ENCODE assay signal across 20 cellular contexts in the genomic region with DNA sequence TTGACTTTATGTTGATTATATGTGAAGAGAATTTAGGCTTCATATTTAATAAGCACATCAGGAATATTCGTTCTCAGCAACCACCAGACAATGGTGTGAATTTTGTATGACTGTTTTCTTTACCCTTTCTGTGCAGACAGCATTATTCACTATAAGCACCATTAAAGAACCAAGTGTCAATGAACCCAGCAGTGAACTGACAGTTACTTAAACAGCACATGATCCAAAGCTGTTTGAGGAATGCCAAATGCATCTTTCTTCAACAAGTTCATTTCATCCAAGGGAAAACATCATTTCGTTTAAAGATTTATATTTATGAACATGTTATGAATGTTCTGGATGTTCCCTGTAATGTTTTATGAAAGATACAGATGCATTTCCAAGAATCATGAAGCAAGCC.
DNase-seq lines count a peak whose midpoint lies in the region; FAIRE-seq and TF ChIP-seq lines count a peak whose summit lies in the region.
"Had no signal": no experiment of that assay in that cellular context is flagged by ENCODE, and none has a peak within 500 bp of the region (broad histone marks: within the 10 kb centered on the region; RNA-seq: fewer than 3 reads in every experiment).

No MANE protein-coding gene starts in this region.

- H2AFZ ChIP-seq in H1 (ENCODE audit: low read length) (0 out of 2 replicates have a peak overlapping the region, but pooled peaks have one; percentile 2), neural cell (ENCODE audit: low read depth, low read length) (no peak overlapping the region)

- H3K79me1 ChIP-seq in H1 (ENCODE audit: low read depth, low read length) = no peaks in the 10 kb centered on the region

- POLR2A ChIA-PET in H1 (lab: Charles Lee; ENCODE audit: partially characterized antibody) = no interaction called here
- POLR2A ChIA-PET in GM10248 (lab: Yijun Ruan, JAX) = no interaction called here

- H3K9ac ChIP-seq in H1 (replicated peaks in 1 of 4; ENCODE audit: extremely low read depth in 1 of 4, low read depth in 3 of 4, low read length in 3 of 4) (no peak overlapping the region), neural cell (ENCODE audit: low read length) (no peak overlapping the region)
- H3K9ac ChIP-seq: BLaER1 treated with 17β-estradiol and CSF1 and Interleukin-3, amounts not matched to agents 10 nM and 100 nM had no signal

- no peaks in the 10 kb centered on the region for H4K20me1 ChIP-seq in H1 (replicated peaks in 1 of 2; ENCODE audit: control insufficient read depth in 1 of 2, insufficient read depth in 2 of 2, low read length in 2 of 2)
- no peaks in the 10 kb centered on the region for H4K20me1 ChIP-seq in neural cell (ENCODE audit: insufficient read depth)
- H4K20me1 ChIP-seq: BLaER1 treated with 17β-estradiol and CSF1 and Interleukin-3, amounts not matched to agents 10 nM and 100 nM had no signal

- 88% methylated on average over 2 of the region's 2 CpGs; no CpG with 5 or more reads in 1 of the 2 experiments for WGBS in H1 (ENCODE audit: extremely low coverage in 1 of 2, insufficient coverage in 1 of 2, insufficient read length in 1 of 2, insufficient replicate concordance in 2 of 2, low coverage in 1 of 2, low lambda C conversion rate in 2 of 2, missing lambda C conversion rate in 1 of 2), 2 experiments

- H3K23me2 ChIP-seq in H1 (ENCODE audit: low read depth, low read length) = no peaks in the 10 kb centered on the region

- H3K27me3 ChIP-seq in H1 (replicated peaks in 1 of 4; ENCODE audit: control insufficient read depth in 3 of 4, extremely low read depth in 1 of 4, insufficient read depth in 3 of 4, low read length in 3 of 4) = no peaks in the 10 kb centered on the region
- no peaks in the 10 kb centered on the region for H3K27me3 ChIP-seq in neural cell (ENCODE audit: insufficient read depth, low read depth, low read length)
- H3K27me3 ChIP-seq: BLaER1 treated with 17β-estradiol and CSF1 and Interleukin-3, amounts not matched to agents 10 nM and 100 nM had no signal

- H2BK15ac ChIP-seq in H1 (ENCODE audit: low read length) = no peak overlapping the region

- peak; percentile 28 for DNase-seq in NCI-H69 (lab: John Stamatoyannopoulos, UW)
- DNase-seq in H1 (ENCODE audit: low read depth in 1 of 2, low spot score in 2 of 2) = no peak
- DNase-seq in GM10248 (ENCODE audit: extremely low spot score) = no peak
- DNase-seq in activated T-cell treated with anti-CD3 and anti-CD28 coated beads for 4 hours = no peak
- DNase-seq: AML-193; Caco-2; Calu3; CD4-positive, alpha-beta T cell; CD8-positive, alpha-beta T cell; DMS79 treated with DMSO at 0.1 percent for 48 hours; GF-D8 had no signal

- CTCF ChIA-PET in H1 (lab: Charles Lee; ENCODE audit: partially characterized antibody) = interaction anchor here (1.2 kb wide), 1 partner anchor 12 kb away, joined by 4 read pairs; no protein-coding TSS in a partner anchor
- CTCF ChIA-PET in GM10248 (lab: Yijun Ruan, JAX) = interaction anchor here (1.3 to 2.5 kb wide), 2 partner anchors 11 to 12 kb away, joined by 4 to 8 read pairs; no protein-coding TSS in a partner anchor

- H3K4me3 ChIP-seq in H1 (ENCODE audit: extremely low read depth in 1 of 4, insufficient read depth in 2 of 4, low read depth in 3 of 4, low read length in 4 of 4) = no peak overlapping the region
- H3K4me3 ChIP-seq in neural cell (ENCODE audit: low read length) = no peak overlapping the region
- H3K4me3 ChIP-seq: A549; BLaER1 treated with 17β-estradiol and CSF1 and Interleukin-3, amounts not matched to agents 10 nM and 100 nM; GM12878 had no signal

- no peaks in the 10 kb centered on the region for H3K9me3 ChIP-seq in H1 (ENCODE audit: insufficient read depth in 2 of 2, low read depth in 1 of 2, low read length in 1 of 2)
- no peaks in the 10 kb centered on the region for H3K9me3 ChIP-seq in neural cell (ENCODE audit: low read length)
- H3K9me3 ChIP-seq: A549; BLaER1 treated with 17β-estradiol and CSF1 and Interleukin-3, amounts not matched to agents 10 nM and 100 nM; Caco-2 had no signal

- no peak overlapping the region for H4K91ac ChIP-seq in H1 (replicated peaks; ENCODE audit: insufficient read length, low read length)

- H3K4me1 ChIP-seq in H1 (replicated peaks in 1 of 4; ENCODE audit: control insufficient read depth in 3 of 4, insufficient read depth in 4 of 4, low read length in 3 of 4) = no peaks in the 10 kb centered on the region
- H3K4me1 ChIP-seq: A549; BLaER1 treated with 17β-estradiol and CSF1 and Interleukin-3, amounts not matched to agents 10 nM and 100 nM had no signal

- no peak overlapping the region for H4K5ac ChIP-seq in H1 (ENCODE audit: insufficient read length, low read depth, low read length)

- FAIRE-seq in H1 (lab: Jason Lieb, UNC) = no peak
- FAIRE-seq: A549, D721Med, GM12878, GM12892, GM18507 had no signal

- no peak for TF ChIP-seq POLR2A in H1 (IDR thresholded peaks at IDR 0.05; ENCODE audit: control extremely low read depth in 1 of 2, low read depth in 2 of 2, low read length in 2 of 2)

- H3K18ac ChIP-seq in H1 (ENCODE audit: extremely low read depth, low read length) = no peak overlapping the region

- no peak overlapping the region for H3K23ac ChIP-seq in H1 (ENCODE audit: insufficient read length)

- H3K27ac ChIP-seq in H1 (ENCODE audit: low read depth, low read length) (no peak overlapping the region), neural cell (ENCODE audit: low read length) (no peak overlapping the region)
- H3K27ac ChIP-seq: 22Rv1; A549; BLaER1 treated with 17β-estradiol and CSF1 and Interleukin-3, amounts not matched to agents 10 nM and 100 nM; C4-2B had no signal

- no peak overlapping the region for H3K4ac ChIP-seq in H1 (replicated peaks; ENCODE audit: insufficient read length, low read depth, low read length)

- H3K56ac ChIP-seq in H1 (replicated peaks; ENCODE audit: insufficient read length, low read depth, low read length) = no peak overlapping the region

- H3F3A ChIP-seq in neural cell (ENCODE audit: insufficient read depth, low read length, poor library complexity, severe bottlenecking) = no peaks in the 10 kb centered on the region

- H2BK20ac ChIP-seq in H1 (ENCODE audit: low read length) = no peak overlapping the region

- no peak overlapping the region for H2BK120ac ChIP-seq in H1 (replicated peaks; ENCODE audit: low read depth, low read length)

- H2AK5ac ChIP-seq in H1 (ENCODE audit: low read depth, low read length) = no peak overlapping the region

- TF ChIP-seq RAD21 in H1 (IDR thresholded peaks at IDR 0.05 in 1 of 2, conservative IDR thresholded peaks at IDR 0.05 in 1 of 2; ENCODE audit: low read depth in 2 of 2, low read length in 2 of 2) (no peak), neural cell (conservative IDR thresholded peaks at IDR 0.05) (no peak)

- H3K14ac ChIP-seq in H1 (ENCODE audit: insufficient read length) = no peak overlapping the region

- no peak for TF ChIP-seq CTCF in H1 (IDR thresholded peaks at IDR 0.05; ENCODE audit: control extremely low read depth in 1 of 3, insufficient read depth in 1 of 3, low read depth in 1 of 3, low read length in 3 of 3)
- TF ChIP-seq CTCF in neural cell (IDR thresholded peaks at IDR 0.05; ENCODE audit: poor library complexity, severe bottlenecking) = no peak
- no peak for TF ChIP-seq CTCF in GM10248 (IDR thresholded peaks at IDR 0.05; ENCODE audit: control extremely low read depth, extremely low read depth, low read depth, missing control alignments)

- H3K79me2 ChIP-seq in H1 (ENCODE audit: control insufficient read depth in 1 of 2, insufficient read depth in 2 of 2, low read length in 2 of 2) = no peaks in the 10 kb centered on the region
- H3K79me2 ChIP-seq in neural cell (replicated peaks; ENCODE audit: insufficient read depth, low read length) = no peaks in the 10 kb centered on the region

- H2BK12ac ChIP-seq in H1 (ENCODE audit: low read depth, low read length) = no peak overlapping the region

- no peak overlapping the region for H2BK5ac ChIP-seq in H1 (ENCODE audit: low read depth, low read length)

- TF ChIP-seq EP300 in H1 (IDR thresholded peaks at IDR 0.05; ENCODE audit: borderline replicate concordance in 1 of 2, low read depth in 2 of 2, low read length in 2 of 2) (no peak), neural cell (conservative IDR thresholded peaks at IDR 0.05; ENCODE audit: poor library complexity, severe bottlenecking) (peak; percentile 58)

- H3K4me2 ChIP-seq in H1 (ENCODE audit: insufficient read depth in 1 of 2, low read depth in 2 of 2, low read length in 2 of 2) (no peak overlapping the region), neural cell (ENCODE audit: low read length) (no peak overlapping the region)
- H3K4me2 ChIP-seq: A549; BLaER1 treated with 17β-estradiol and CSF1 and Interleukin-3, amounts not matched to agents 10 nM and 100 nM had no signal

- H3K36me3 ChIP-seq in H1 (ENCODE audit: control insufficient read depth in 2 of 4, insufficient read depth in 4 of 4, low read length in 3 of 4) (no peaks in the 10 kb centered on the region), neural cell (ENCODE audit: insufficient read depth, low read length) (no peaks in the 10 kb centered on the region)
- H3K36me3 ChIP-seq: BLaER1 treated with 17β-estradiol and CSF1 and Interleukin-3, amounts not matched to agents 10 nM and 100 nM had no signal

- H4K8ac ChIP-seq in H1 (ENCODE audit: extremely low read depth, insufficient read depth, low read length) = no peak overlapping the region

- no peaks in the 10 kb centered on the region for H3K9me2 ChIP-seq in neural cell (ENCODE audit: insufficient read depth, low read length)

TF ChIP-seq in H1, 55 proteins besides CTCF, POLR2A, EP300 and RAD21 (continues in another document):
- no peak for TF ChIP-seq CBX8 (IDR thresholded peaks at IDR 0.05; ENCODE audit: borderline replicate concordance, low read depth, low read length)
- TF ChIP-seq TEAD4 (IDR thresholded peaks at IDR 0.05; ENCODE audit: low read depth, low read length) = no peak
- TF ChIP-seq GTF2F1 (IDR thresholded peaks at IDR 0.05; ENCODE audit: borderline replicate concordance, low read depth, low read length) = no peak
- TF ChIP-seq FOSL1 (IDR thresholded peaks at IDR 0.05; ENCODE audit: insufficient read depth, low read depth, low read length) = no peak
- TF ChIP-seq HDAC2 (IDR thresholded peaks at IDR 0.05; ENCODE audit: borderline replicate concordance in 1 of 2, low read depth in 2 of 2, low read length in 2 of 2) = no peak
- TF ChIP-seq JUN (IDR thresholded peaks at IDR 0.05; ENCODE audit: low read depth, low read length) = no peak

TF ChIP-seq in neural cell, 6 proteins besides CTCF, POLR2A, EP300 and RAD21 (continues in another document):
- TF ChIP-seq TAF1 (IDR thresholded peaks at IDR 0.05; ENCODE audit: low read depth) (no peak), MXI1 (conservative IDR thresholded peaks at IDR 0.05; ENCODE audit: poor library complexity, severe bottlenecking) (no peak)
